Comparison of ENCODE assay signal across 10 cellular contexts in the genomic region with DNA sequence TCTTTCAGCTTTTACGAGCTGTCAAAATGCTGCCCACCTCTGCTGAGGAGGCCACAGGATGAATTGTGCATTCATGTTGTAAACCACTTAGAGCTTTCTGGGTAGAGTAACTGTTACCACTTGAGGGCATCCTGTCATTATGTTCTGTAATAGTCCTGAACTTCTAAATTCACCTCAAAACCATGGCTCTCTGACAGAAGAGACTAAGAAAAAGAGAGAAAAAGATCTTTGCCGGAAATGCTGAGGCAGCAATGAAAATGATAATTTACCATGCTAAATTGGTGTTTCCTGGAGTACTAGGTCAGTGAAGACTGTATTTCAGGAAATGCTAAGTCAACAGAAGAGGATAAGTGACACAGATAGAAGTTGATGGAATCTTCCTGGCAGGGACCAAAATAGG.
A peak's percentile ranks its signal among the peaks of the same experiment; 100 is the strongest.
DNase-seq lines count a peak whose midpoint lies in the region; ATAC-seq and TF ChIP-seq lines count a peak whose summit lies in the region.
"Had no signal": no experiment of that assay in that cellular context is flagged by ENCODE, and none has a peak within 500 bp of the region (broad histone marks: within the 10 kb centered on the region; RNA-seq: fewer than 3 reads in every experiment).

No MANE protein-coding gene starts in this region.

- POLR2A ChIA-PET in HEK293 (lab: Yijun Ruan, JAX), result no interaction called here

- H3K4me3 ChIP-seq in AG09309 (ENCODE audit: control insufficient read depth, low read depth, low read length) (no peak overlapping the region), HEK293 (ENCODE audit: low read depth, low read length) (no peak overlapping the region), WERI-Rb-1 (ENCODE audit: low read depth, low read length) (no peak overlapping the region), hepatocyte (no peak overlapping the region), transverse colon (no peak overlapping the region)

- H3K79me2 ChIP-seq in hepatocyte, result no peaks in the 10 kb centered on the region

- CTCF ChIA-PET in HEK293 (lab: Yijun Ruan, JAX), result interaction anchor here (1.8 kb wide), 1 partner anchor 939 kb away, joined by 4 read pairs; no protein-coding TSS in a partner anchor

- intact Hi-C loops in transverse colon (cut with DNase I; ENCODE audit: low total_unique reads), result no loop called here

- peaks cover 3% of the 10 kb centered on the region for H3K27me3 ChIP-seq in WERI-Rb-1 (ENCODE audit: insufficient read depth, low read depth, severe bottlenecking)
- H3K27me3 ChIP-seq in hepatocyte, result no peaks in the 10 kb centered on the region
- H3K27me3 ChIP-seq in transverse colon, result no peaks in the 10 kb centered on the region

- H2AFZ ChIP-seq in hepatocyte, result no peak overlapping the region

- 65% methylated on average over 2 of the region's 2 CpGs for WGBS in hepatocyte (ENCODE audit: low lambda C conversion rate, missing lambda C conversion rate)
- WGBS in transverse colon (ENCODE audit: low coverage in 1 of 2), 2 donors, result 47 to 57% methylated on average over 2 of the region's 2 CpGs

- H3K9me3 ChIP-seq in HEK293 (ENCODE audit: control insufficient read depth, insufficient read depth, low read depth, low read length), result no peaks in the 10 kb centered on the region
- H3K9me3 ChIP-seq in WERI-Rb-1 (ENCODE audit: severe bottlenecking), result no peaks in the 10 kb centered on the region
- no peaks in the 10 kb centered on the region for H3K9me3 ChIP-seq in hepatocyte (ENCODE audit: low read depth)
- no peaks in the 10 kb centered on the region for H3K9me3 ChIP-seq in transverse colon

- H3K4me2 ChIP-seq in hepatocyte, result no peak overlapping the region

- no peak for TF ChIP-seq POLR2A in transverse colon (IDR thresholded peaks at IDR 0.05)

- DNase-seq in AG09309 (ENCODE audit: low read depth), result peak; percentile 44
- DNase-seq in WERI-Rb-1, result no peak
- peak; percentile 18 for DNase-seq in hepatocyte (ENCODE audit: low spot score)
- DNase-seq in stimulated activated CD8-positive, alpha-beta memory T cell treated with anti-CD3 and anti-CD28 coated beads, Interleukin-4, amount 100 ng/mL, for 48 hours, result no peak
- no peak for DNase-seq in transverse colon
- no peak for DNase-seq in stimulated activated CD4-positive, alpha-beta T cell treated with anti-CD3 and anti-CD28 coated beads, Interleukin-4, amount 100 ng/mL, for 24 hours
- DNase-seq: GF-D8, NCI-H2107 had no signal

- TF ChIP-seq CTCF in AG09309 (IDR thresholded peaks at IDR 0.05; ENCODE audit: control insufficient read depth, insufficient read depth, low read depth, low read length, missing control alignments) (peak; percentile 60), HEK293 (tag by site-specific recombination; IDR thresholded peaks at IDR 0.05) (no peak), WERI-Rb-1 (IDR thresholded peaks at IDR 0.05; ENCODE audit: low read depth, low read length) (peak; percentile 16; the same call in 1 of the 2 replicates), hepatocyte (IDR thresholded peaks at IDR 0.05; ENCODE audit: poor library complexity) (peak; percentile 43), transverse colon (IDR thresholded peaks at IDR 0.05) (no peak)

- H3K36me3 ChIP-seq in HEK293 (ENCODE audit: control insufficient read depth in 2 of 2, insufficient read depth in 1 of 2, low read length in 2 of 2), result no peaks in the 10 kb centered on the region
- H3K36me3 ChIP-seq in WERI-Rb-1, result no peaks in the 10 kb centered on the region
- H3K36me3 ChIP-seq in hepatocyte (replicated peaks; ENCODE audit: insufficient read depth, low read depth), result no peaks in the 10 kb centered on the region
- H3K36me3 ChIP-seq in transverse colon, result no peaks in the 10 kb centered on the region

- TF ChIP-seq EP300 in transverse colon (IDR thresholded peaks at IDR 0.05; ENCODE audit: low read depth), result no peak

- H3K9me2 ChIP-seq in hepatocyte (replicated peaks; ENCODE audit: insufficient read depth), result no peaks in the 10 kb centered on the region

- no peaks in the 10 kb centered on the region for H3K4me1 ChIP-seq in HEK293 (ENCODE audit: control insufficient read depth, insufficient read depth, low read length)
- H3K4me1 ChIP-seq in hepatocyte (ENCODE audit: insufficient read depth), result no peaks in the 10 kb centered on the region
- no peaks in the 10 kb centered on the region for H3K4me1 ChIP-seq in transverse colon

- no peak for ATAC-seq in HG02973 (IDR thresholded peaks at IDR 0.05; ENCODE audit: unreplicated experiment)

- H4K20me1 ChIP-seq in hepatocyte (ENCODE audit: insufficient read depth, poor library complexity, severe bottlenecking), result no peaks in the 10 kb centered on the region

- H3K27ac ChIP-seq in HEK293 (ENCODE audit: extremely low read depth, low read depth, low read length) (no peak overlapping the region), WERI-Rb-1 (no peak overlapping the region), hepatocyte (no peak overlapping the region), transverse colon (no peak overlapping the region)

- in situ Hi-C loops in transverse colon (cut with MboI; ENCODE audit: low pct_ligation_motif_present in 1 of 4, low pct_unique_long_range_greater_than_20kb in 1 of 4, low sequenced_read_pairs in 3 of 4), result no loop called here

TF ChIP-seq in HEK293, 187 proteins besides CTCF, POLR2A, EP300 and RAD21:
- TF ChIP-seq ZNF747 (tag by site-specific recombination; IDR thresholded peaks at IDR 0.05), result no peak
- no peak for TF ChIP-seq ZNF530 (tag by site-specific recombination; IDR thresholded peaks at IDR 0.05; ENCODE audit: low read depth)
- TF ChIP-seq, protein P1, sequence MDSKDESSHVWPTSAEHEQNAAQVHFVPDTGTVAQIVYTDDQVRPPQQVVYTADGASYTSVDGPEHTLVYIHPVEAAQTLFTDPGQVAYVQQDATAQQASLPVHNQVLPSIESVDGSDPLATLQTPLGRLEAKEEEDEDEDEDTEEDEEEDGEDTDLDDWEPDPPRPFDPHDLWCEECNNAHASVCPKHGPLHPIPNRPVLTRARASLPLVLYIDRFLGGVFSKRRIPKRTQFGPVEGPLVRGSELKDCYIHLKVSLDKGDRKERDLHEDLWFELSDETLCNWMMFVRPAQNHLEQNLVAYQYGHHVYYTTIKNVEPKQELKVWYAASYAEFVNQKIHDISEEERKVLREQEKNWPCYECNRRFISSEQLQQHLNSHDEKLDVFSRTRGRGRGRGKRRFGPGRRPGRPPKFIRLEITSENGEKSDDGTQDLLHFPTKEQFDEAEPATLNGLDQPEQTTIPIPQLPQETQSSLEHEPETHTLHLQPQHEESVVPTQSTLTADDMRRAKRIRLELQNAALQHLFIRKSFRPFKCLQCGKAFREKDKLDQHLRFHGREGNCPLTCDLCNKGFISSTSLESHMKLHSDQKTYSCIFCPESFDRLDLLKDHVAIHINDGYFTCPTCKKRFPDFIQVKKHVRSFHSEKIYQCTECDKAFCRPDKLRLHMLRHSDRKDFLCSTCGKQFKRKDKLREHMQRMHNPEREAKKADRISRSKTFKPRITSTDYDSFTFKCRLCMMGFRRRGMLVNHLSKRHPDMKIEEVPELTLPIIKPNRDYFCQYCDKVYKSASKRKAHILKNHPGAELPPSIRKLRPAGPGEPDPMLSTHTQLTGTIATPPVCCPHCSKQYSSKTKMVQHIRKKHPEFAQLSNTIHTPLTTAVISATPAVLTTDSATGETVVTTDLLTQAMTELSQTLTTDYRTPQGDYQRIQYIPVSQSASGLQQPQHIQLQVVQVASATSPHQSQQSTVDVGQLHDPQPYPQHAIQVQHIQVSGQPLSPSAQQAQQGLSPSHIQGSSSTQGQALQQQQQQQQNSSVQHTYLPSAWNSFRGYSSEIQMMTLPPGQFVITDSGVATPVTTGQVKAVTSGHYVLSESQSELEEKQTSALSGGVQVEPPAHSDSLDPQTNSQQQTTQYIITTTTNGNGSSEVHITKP (tag by site-specific recombination; IDR thresholded peaks at IDR 0.05), result peak; percentile 68
- no peak for TF ChIP-seq TRIM28 (IDR thresholded peaks at IDR 0.05; ENCODE audit: borderline replicate concordance, low read length)
- TF ChIP-seq ZNF423 (tag by site-specific recombination; IDR thresholded peaks at IDR 0.05), result no peak
- no peak for TF ChIP-seq ZNF792 (tag by site-specific recombination; IDR thresholded peaks at IDR 0.05)
- TF ChIP-seq ZFP69B (tag by site-specific recombination; IDR thresholded peaks at IDR 0.05), result no peak
- TF ChIP-seq ZNF654 (tag by site-specific recombination; IDR thresholded peaks at IDR 0.05; ENCODE audit: low read depth), result peak; percentile 40
- TF ChIP-seq ZNF366 (tag by site-specific recombination; conservative IDR thresholded peaks at IDR 0.05), result no peak
- no peak for TF ChIP-seq ZNF266 (tag by site-specific recombination; IDR thresholded peaks at IDR 0.05; ENCODE audit: low read depth)
TF ChIP-seq in HEK293: peak in this region for 2.

Comparison
In these comparisons a context has a peak if more than half of its experiments do, and no peak if none do; other contexts are left out.
1. DNase-seq: peak in AG09309 (single experiment) and hepatocyte (single experiment); none in WERI-Rb-1 (single experiment), stimulated activated CD8-positive, alpha-beta memory T cell treated with anti-CD3 and anti-CD28 coated beads, Interleukin-4, amount 100 ng/mL, for 48 hours (single experiment), transverse colon (single experiment) and stimulated activated CD4-positive, alpha-beta T cell treated with anti-CD3 and anti-CD28 coated beads, Interleukin-4, amount 100 ng/mL, for 24 hours (single experiment).
2. CTCF ChIP-seq: peak in AG09309 (single experiment), WERI-Rb-1 (single experiment) and hepatocyte (single experiment); none in HEK293 (single experiment) and transverse colon (0 of 5).